36 cellular contexts compared by ENCODE assay signal in genomic region chr20:10261702-10262101, GRCh38. TPM values are rescaled to one million over a fixed set of nuclear protein-coding genes. Genes with fewer than 3 reads are reported as not detected.
"Had no signal": no experiment of that assay in that cellular context is flagged by ENCODE, and none has a peak within 500 bp of the region (broad histone marks: within the 10 kb centered on the region; RNA-seq: fewer than 3 reads in every experiment).

No MANE protein-coding gene starts in this region.

- H3K27me3 ChIP-seq: MG63 had no signal

- H3K4me3 ChIP-seq: MG63 had no signal

- H3K4me2 ChIP-seq: KMS-11 had no signal

- H3K9me3 ChIP-seq: MG63 had no signal

- H3K9ac ChIP-seq: KMS-11 had no signal

- H3K27ac ChIP-seq: KMS-11 had no signal

- H3K36me3 ChIP-seq: MG63 had no signal

- DNase-seq: Karpas-422, Kasumi-1, MG63, MM.1S, MV-4-11, NCI-H1048, NCI-H1092, NCI-H1092 treated with DMSO at 0.1 percent for 48 hours, NCI-H1105, NCI-H1105 treated with DMSO at 0.1 percent for 48 hours, NCI-H1417, NCI-H1417 treated with DMSO at 0.1 percent for 48 hours, NCI-H1436, NCI-H1436 treated with DMSO at 0.1 percent for 48 hours, NCI-H146, NCI-H1694, NCI-H1694 treated with DMSO at 0.1 percent for 48 hours, NCI-H187, NCI-H187 treated with DMSO at 0.1 percent for 48 hours, NCI-H1930, NCI-H2029, NCI-H2029 treated with DMSO at 0.1 percent for 48 hours, NCI-H2081, NCI-H2081 treated with DMSO at 0.1 percent for 48 hours, NCI-H2107, NCI-H2171, NCI-H2171 treated with DMSO at 0.1 percent for 48 hours, NCI-H2227 treated with DMSO at 0.1 percent for 48 hours, NCI-H226, NCI-H345, NCI-H446, NCI-H446 treated with DMSO at 0.1 percent for 48 hours, NCI-H510A, NCI-H510A treated with DMSO at 0.1 percent for 48 hours had no signal

RNA-seq across cellular contexts. Expression of gene SNAP25, which starts 43.1 kb away (rescaled TPM):
- total RNA-seq: MCF 10A had no signal
